In genomic region chr10:9066152-9066551, GRCh38 we compare ENCODE assay signal across 29 cellular contexts.
DNase-seq lines count a peak whose midpoint lies in the region; FAIRE-seq lines count a peak whose summit lies in the region.
"Had no signal": no experiment of that assay in that cellular context is flagged by ENCODE, and none has a peak within 500 bp of the region (broad histone marks: within the 10 kb centered on the region; RNA-seq: fewer than 3 reads in every experiment).

No MANE protein-coding gene starts in this region.

- 80 to 89% (median 85%) methylated on average over 3 of the region's 3 CpGs for WGBS in small intestine, 3 donors

- no peaks in the 10 kb centered on the region for H3K4me1 ChIP-seq in small intestine (ENCODE audit: control insufficient read depth in 2 of 2, insufficient read depth in 1 of 2, low read depth in 1 of 2, low read length in 1 of 2)
- H3K4me1 ChIP-seq: A549; BLaER1; BLaER1 treated with 17β-estradiol and CSF1 and Interleukin-3, amounts not matched to agents 10 nM and 100 nM; Caco-2 had no signal

- H3K36me3 ChIP-seq in small intestine (ENCODE audit: control insufficient read depth in 2 of 2, insufficient read depth in 2 of 2, low read length in 2 of 2) = no peaks in the 10 kb centered on the region
- H3K36me3 ChIP-seq: BE2C; BLaER1; BLaER1 treated with 17β-estradiol and CSF1 and Interleukin-3, amounts not matched to agents 10 nM and 100 nM had no signal

- H3K27ac ChIP-seq in small intestine (ENCODE audit: low read depth in 1 of 2, low read length in 1 of 2) = no peak overlapping the region
- H3K27ac ChIP-seq: 22Rv1; A549; BLaER1; BLaER1 treated with 17β-estradiol and CSF1 and Interleukin-3, amounts not matched to agents 10 nM and 100 nM; C4-2B had no signal

- FAIRE-seq in small intestine (lab: Jason Lieb, UNC) = peak; percentile 19
- FAIRE-seq: A204.1, A549, D721Med had no signal

- no peaks in the 10 kb centered on the region for H3K27me3 ChIP-seq in small intestine (ENCODE audit: control insufficient read depth in 2 of 2, insufficient read depth in 2 of 2, low read length in 2 of 2)
- H3K27me3 ChIP-seq: BE2C; BLaER1; BLaER1 treated with 17β-estradiol and CSF1 and Interleukin-3, amounts not matched to agents 10 nM and 100 nM had no signal

- no peaks in the 10 kb centered on the region for H3K9me3 ChIP-seq in small intestine (ENCODE audit: control insufficient read depth, low read depth)
- H3K9me3 ChIP-seq: A549; BE2C; BLaER1; BLaER1 treated with 17β-estradiol and CSF1 and Interleukin-3, amounts not matched to agents 10 nM and 100 nM; Caco-2 had no signal

- DNase-seq in small intestine (no peak), NCI-H146 treated with DMSO at 0.1 percent for 48 hours (lab: John Stamatoyannopoulos, UW; ENCODE audit: unreplicated experiment) (no peak)
- DNase-seq: 8988T; ACHN; AML-193; BE2C; C1 segment of cervical spinal cord; Caco-2; Calu3; CD4-positive, alpha-beta memory T cell; CD4-positive, alpha-beta T cell; CD4-positive, CD25-positive, alpha-beta regulatory T cell; CD8-positive, alpha-beta memory T cell; CD8-positive, alpha-beta T cell; COR-L47; DMS 273 treated with DMSO at 0.1 percent for 48 hours; DMS153; DMS53; DMS79; DMS79 treated with DMSO at 0.1 percent for 48 hours; DND-41; EL had no signal

- H3K4me3 ChIP-seq in small intestine (ENCODE audit: low read depth in 1 of 2, low read length in 2 of 2) = no peak overlapping the region
- H3K4me3 ChIP-seq: A549; BLaER1; BLaER1 treated with 17β-estradiol and CSF1 and Interleukin-3, amounts not matched to agents 10 nM and 100 nM had no signal
